In the genomic region with DNA sequence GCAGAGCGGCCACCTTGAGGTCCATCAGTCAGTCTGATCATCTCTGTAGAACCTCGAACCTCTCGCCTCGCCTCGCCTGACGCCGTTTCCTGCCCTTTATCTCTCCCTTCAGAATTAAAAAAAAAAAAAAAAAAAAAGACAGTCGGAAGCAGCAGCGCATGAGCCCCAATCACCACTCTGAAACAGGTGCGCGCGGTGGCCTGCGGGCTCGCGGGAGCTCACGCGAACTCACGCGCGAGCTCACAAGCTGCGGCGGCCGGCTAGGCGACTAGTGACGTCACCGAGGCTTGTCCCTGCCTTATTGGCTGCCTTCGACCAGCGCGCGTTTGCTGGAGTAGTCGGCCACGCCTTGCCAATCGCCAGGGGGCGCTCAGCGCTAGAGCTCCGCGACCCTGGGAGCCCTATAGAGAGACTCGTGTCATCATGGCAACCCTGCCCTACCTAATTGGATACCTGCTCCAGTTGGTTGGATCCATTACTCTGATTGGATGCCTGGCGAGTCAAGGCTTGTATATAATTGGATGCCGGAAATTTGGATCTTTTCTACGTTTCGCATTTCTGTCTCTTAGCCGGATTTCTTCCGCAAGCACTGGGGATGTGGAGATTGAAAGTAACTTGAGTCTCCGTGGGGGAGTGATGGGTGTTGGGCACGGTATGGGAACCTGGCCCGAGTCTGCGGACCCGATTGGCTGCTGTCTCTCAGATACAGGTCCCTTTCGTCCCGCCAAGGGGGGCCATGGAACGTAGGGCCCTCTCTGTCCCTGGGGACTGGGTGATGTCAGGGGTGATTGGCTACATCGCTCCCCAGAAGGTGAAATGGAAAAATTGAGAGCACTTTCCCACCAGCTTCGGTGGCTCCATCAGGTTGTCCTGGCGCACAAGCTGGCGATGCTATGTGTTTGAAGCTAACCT, we compare ENCODE assay signal across 8 cellular contexts. TPM values are rescaled to one million over a fixed set of nuclear protein-coding genes. Genes with fewer than 3 reads are reported as not detected.
DNase-seq lines count a peak whose midpoint lies in the region; ATAC-seq and TF ChIP-seq lines count a peak whose summit lies in the region.

No MANE protein-coding gene starts in this region.

- H3K9ac ChIP-seq in OCI-LY1 (ENCODE audit: low read length) (no peak overlapping the region), neuronal stem cell (ENCODE audit: low read depth, low read length, poor library complexity) (no peak overlapping the region)

- no peak for TF ChIP-seq POLR2A in suprapubic skin (IDR thresholded peaks at IDR 0.05)

- no peaks in the 10 kb centered on the region for H3K9me2 ChIP-seq in OCI-LY1 (ENCODE audit: low read depth, low read length)

- H3K27me3 ChIP-seq in OCI-LY1 (ENCODE audit: insufficient read depth, low read length) (no peaks in the 10 kb centered on the region), neuronal stem cell (ENCODE audit: control insufficient read depth in 3 of 3, insufficient read depth in 3 of 3, low read depth in 1 of 3, low read length in 3 of 3) (peaks cover 0 to 12% (median 10%) of the 10 kb centered on the region in 3 experiments), suprapubic skin (peaks cover 35% of the 10 kb centered on the region)

- no peaks in the 10 kb centered on the region for H3K79me2 ChIP-seq in OCI-LY1 (ENCODE audit: insufficient read depth, low read length)

- H3K4ac ChIP-seq in neuronal stem cell (ENCODE audit: low read length): no peak overlapping the region

- no peak overlapping the region for H3K23ac ChIP-seq in neuronal stem cell (ENCODE audit: low read depth, low read length, poor library complexity)

- no peak overlapping the region for H4K8ac ChIP-seq in neuronal stem cell (ENCODE audit: low read depth, low read length)

- H2BK12ac ChIP-seq in neuronal stem cell (ENCODE audit: low read length): no peak overlapping the region

- H3K4me1 ChIP-seq in OCI-LY1 (ENCODE audit: insufficient read depth, low read length, severe bottlenecking) (no peaks in the 10 kb centered on the region), neuronal stem cell (ENCODE audit: control insufficient read depth in 2 of 2, insufficient read depth in 1 of 2, low read depth in 1 of 2, low read length in 2 of 2) (peaks cover 0 to 2% of the 10 kb centered on the region in 2 donors), suprapubic skin (peaks cover 4% of the 10 kb centered on the region)

- no peak overlapping the region for H3K14ac ChIP-seq in neuronal stem cell (ENCODE audit: low read length)

- DNase-seq in GM19238 (ENCODE audit: insufficient read length, low spot score) (peak; percentile 68), foreskin fibroblast (peak; percentile 29 to 68), neuronal stem cell (ENCODE audit: low spot score) (peak; percentile 94), substantia nigra (lab: John Stamatoyannopoulos, UW) (peak in 48 of 49 donors; percentile 25 to 99 (median 90)), suprapubic skin (ENCODE audit: low spot score in 2 of 2) (no peak)
- DNase-seq in activated T-cell treated with anti-CD3 and anti-CD28 coated beads, Interleukin-2, amount 50 U/mL, for 48 hours: peak; percentile 91 to 92

- ATAC-seq in HG02642 (IDR thresholded peaks at IDR 0.05; ENCODE audit: poor library complexity, unreplicated experiment): no peak

- H3K4me3 ChIP-seq in OCI-LY1 (ENCODE audit: low read depth, low read length, poor library complexity, severe bottlenecking) (no peak overlapping the region), foreskin fibroblast (ENCODE audit: low read depth in 1 of 2, low read length in 2 of 2) (no peak overlapping the region), neuronal stem cell (ENCODE audit: low read length in 2 of 2) (no peak overlapping the region), suprapubic skin (no peak overlapping the region)

- H3K4me2 ChIP-seq in OCI-LY1 (ENCODE audit: low read length): no peak overlapping the region
- H3K4me2 ChIP-seq in neuronal stem cell (ENCODE audit: insufficient read depth, low read length, poor library complexity, severe bottlenecking): peak overlapping the region; percentile 20

- H2BK15ac ChIP-seq in neuronal stem cell (ENCODE audit: low read length): peak overlapping the region; percentile 20

- no peaks in the 10 kb centered on the region for H3K79me1 ChIP-seq in neuronal stem cell (ENCODE audit: low read depth, low read length)

- H2AK5ac ChIP-seq in neuronal stem cell (ENCODE audit: low read depth, low read length): no peak overlapping the region

- H3K9me3 ChIP-seq in OCI-LY1 (ENCODE audit: low read length) (no peaks in the 10 kb centered on the region), neuronal stem cell (replicated peaks in 1 of 2; ENCODE audit: control insufficient read depth in 2 of 2, insufficient read depth in 1 of 2, low read depth in 1 of 2, low read length in 2 of 2) (peaks cover 4 to 5% of the 10 kb centered on the region in 2 donors), suprapubic skin (no peaks in the 10 kb centered on the region)

- H2BK120ac ChIP-seq in neuronal stem cell (ENCODE audit: low read depth, low read length): no peak overlapping the region

- no peak for TF ChIP-seq EP300 in suprapubic skin (IDR thresholded peaks at IDR 0.05)

- H2AFZ ChIP-seq in OCI-LY1 (ENCODE audit: low read length) (no peak overlapping the region), neuronal stem cell (ENCODE audit: low read length) (peak overlapping the region; percentile 73)

- no peak overlapping the region for H4K91ac ChIP-seq in neuronal stem cell (ENCODE audit: low read depth, low read length, poor library complexity)

- H4K20me1 ChIP-seq in OCI-LY1 (ENCODE audit: insufficient read depth, low read length): no peaks in the 10 kb centered on the region

- H3K18ac ChIP-seq in neuronal stem cell (ENCODE audit: low read length): peak overlapping the region; percentile 42

- H3K36me3 ChIP-seq in OCI-LY1 (ENCODE audit: insufficient read depth, low read length) (no peaks in the 10 kb centered on the region), neuronal stem cell (replicated peaks in 1 of 2; ENCODE audit: control insufficient read depth in 2 of 2, insufficient read depth in 2 of 2, low read length in 2 of 2) (no peaks in the 10 kb centered on the region), suprapubic skin (no peaks in the 10 kb centered on the region)

- H2BK5ac ChIP-seq in neuronal stem cell (ENCODE audit: low read length): no peak overlapping the region

- H3K27ac ChIP-seq in OCI-LY1 (ENCODE audit: low read depth, low read length, poor library complexity, severe bottlenecking) (no peak overlapping the region), neuronal stem cell (replicated peaks; ENCODE audit: low read length) (no peak overlapping the region), substantia nigra (ENCODE audit: low read depth, low read length, poor library complexity, severe bottlenecking) (peak overlapping the region; percentile 49), suprapubic skin (no peak overlapping the region)

- no CpG with 5 or more reads among the region's 56 CpGs for WGBS in neuronal stem cell (ENCODE audit: extremely low coverage in 2 of 2, insufficient read length in 2 of 2, insufficient replicate concordance in 1 of 2), 2 donors
- WGBS in suprapubic skin: 14% methylated on average over 51 of the region's 56 CpGs

- H3F3A ChIP-seq in OCI-LY1 (ENCODE audit: insufficient read depth, low read length): no peaks in the 10 kb centered on the region

- TF ChIP-seq CTCF in OCI-LY1 (IDR thresholded peaks at IDR 0.05; ENCODE audit: low read length): peak; percentile 49; the same call in 1 of the 2 replicates
- TF ChIP-seq CTCF in foreskin fibroblast (IDR thresholded peaks at IDR 0.05; ENCODE audit: low read depth, low read length): no peak
- peak in 1 of 2 donors; percentile 26 for TF ChIP-seq CTCF in suprapubic skin (IDR thresholded peaks at IDR 0.05)

RNA-seq across cellular contexts. Expression of a gene that starts 31.6 kb away (rescaled TPM):
- 2.6 TPM for polyA plus RNA-seq in neuronal stem cell (2013, experiment 1 of 2)
- 2.5 TPM for polyA plus RNA-seq in neuronal stem cell (2013, experiment 2 of 2)
- total RNA-seq in suprapubic skin: 1 to 10 TPM in 1 of 4 donors, under 1 TPM in 2, not detected in 1; 0.23 to 1.8 (median 0.30) TPM

RNA-seq across cellular contexts. Expression of a gene that starts 39.9 kb away (rescaled TPM):
- 78.7 TPM for polyA plus RNA-seq in neuronal stem cell (2013, experiment 1 of 2)
- 78.4 TPM for polyA plus RNA-seq in neuronal stem cell (2013, experiment 2 of 2)
- 1 to 10 TPM in 2 of 4 donors, under 1 TPM in 2; 0.24 to 1.0 (median 0.81) TPM for total RNA-seq in suprapubic skin

RNA-seq across cellular contexts. Expression of a gene that starts 41.1 kb away (rescaled TPM):
- 32.6 TPM for polyA plus RNA-seq in neuronal stem cell (2013, experiment 1 of 2)
- polyA plus RNA-seq in neuronal stem cell (2013, experiment 2 of 2): 31.3 TPM
- total RNA-seq in suprapubic skin: 10 to 100 TPM in 1 of 4 donors, not detected in 3; 19.8 TPM

Comparison
In these comparisons a context has a peak if more than half of its experiments do, and no peak if none do; other contexts are left out.
1. DNase-seq: peak in GM19238 (single experiment), activated T-cell treated with anti-CD3 and anti-CD28 coated beads, Interleukin-2, amount 50 U/mL, for 48 hours (2 of 2), foreskin fibroblast (2 of 2), neuronal stem cell (single experiment) and substantia nigra (48 of 49); none in suprapubic skin (0 of 2).